Comparison of ENCODE assay signal across 10 cellular contexts in the genomic region with DNA sequence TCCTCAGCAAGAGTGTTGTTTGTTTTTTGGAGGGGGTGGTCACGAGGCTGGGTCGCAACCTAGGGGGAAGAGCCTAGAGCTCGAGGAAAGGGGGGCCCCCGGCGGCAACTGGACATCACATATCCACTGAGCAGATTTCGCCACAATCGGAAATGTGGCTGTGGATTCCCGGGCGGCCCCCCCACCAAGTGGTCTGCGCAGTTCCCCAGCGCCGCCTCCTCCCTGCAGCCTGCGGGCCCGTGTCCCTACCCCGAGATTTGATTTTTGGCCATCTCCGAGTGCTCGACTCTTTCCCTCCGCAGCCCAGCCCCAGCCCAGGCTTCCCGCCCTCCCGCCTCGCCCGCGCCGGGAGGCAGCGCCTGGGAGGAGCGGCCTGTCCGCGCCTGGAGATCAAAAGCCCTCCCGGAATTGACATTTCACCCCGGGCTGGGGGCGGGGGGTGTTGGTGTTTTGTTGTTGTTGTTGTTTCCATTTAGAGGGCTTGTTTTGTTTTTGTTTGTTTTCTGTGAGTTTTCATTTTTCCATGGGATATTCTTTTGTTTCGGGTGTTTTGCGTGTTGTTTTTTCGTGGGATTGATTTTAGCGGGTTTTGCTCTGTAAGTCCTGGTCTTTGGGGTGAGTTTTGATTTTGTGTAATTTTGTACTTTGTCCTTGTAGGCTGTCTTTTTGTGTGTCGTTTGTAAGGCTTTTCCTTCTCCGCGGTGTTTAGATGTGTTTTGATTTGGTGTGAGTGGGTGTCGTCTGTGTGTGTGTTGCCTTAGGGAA. TPM values are rescaled to one million over a fixed set of nuclear protein-coding genes. Genes with fewer than 3 reads are reported as not detected.
DNase-seq lines count a peak whose midpoint lies in the region; ATAC-seq and TF ChIP-seq lines count a peak whose summit lies in the region.
"Had no signal": no experiment of that assay in that cellular context is flagged by ENCODE, and none has a peak within 500 bp of the region (broad histone marks: within the 10 kb centered on the region; RNA-seq: fewer than 3 reads in every experiment).

No MANE protein-coding gene starts in this region.

- TF ChIP-seq POLR2A in tibial nerve (IDR thresholded peaks at IDR 0.05): no peak

- H3K9me3 ChIP-seq in tibial nerve: no peaks in the 10 kb centered on the region

- peaks cover 0 to 100% of the 10 kb centered on the region in 2 donors for H3K27me3 ChIP-seq in tibial nerve

- TF ChIP-seq CTCF in chondrocyte (IDR thresholded peaks at IDR 0.05) (no peak), osteocyte (IDR thresholded peaks at IDR 0.05) (no peak), tibial nerve (IDR thresholded peaks at IDR 0.05) (no peak)

- H3K36me3 ChIP-seq in tibial nerve: no peaks in the 10 kb centered on the region

- peak overlapping the region in 1 of 4 donors; percentile 68 for H3K27ac ChIP-seq in tibial nerve
- H3K27ac ChIP-seq: epithelial cell of prostate had no signal

- H3K4me3 Mint-ChIP-seq in chondrocyte (ENCODE audit: unreplicated experiment): peak overlapping the region; percentile 78
- peak overlapping the region; percentile 79 for H3K4me3 Mint-ChIP-seq in osteocyte (ENCODE audit: unreplicated experiment)

- peak overlapping the region in 1 of 4 donors; percentile 24 for H3K4me3 ChIP-seq in tibial nerve

- H3K36me3 Mint-ChIP-seq in chondrocyte (ENCODE audit: low read depth): peaks cover 7% of the 10 kb centered on the region
- no peaks in the 10 kb centered on the region for H3K36me3 Mint-ChIP-seq in osteocyte (ENCODE audit: unreplicated experiment)

- 5 to 6% methylated on average over 37 to 39 of the region's 39 CpGs for WGBS in tibial nerve, 2 donors

- H3K9me3 Mint-ChIP-seq in chondrocyte (ENCODE audit: low read depth) (no peaks in the 10 kb centered on the region), osteocyte (ENCODE audit: unreplicated experiment) (no peaks in the 10 kb centered on the region)

- H3K27ac Mint-ChIP-seq in chondrocyte (ENCODE audit: unreplicated experiment) (no peak overlapping the region), osteocyte (ENCODE audit: unreplicated experiment) (no peak overlapping the region)

- TF ChIP-seq EP300 in tibial nerve (IDR thresholded peaks at IDR 0.05): peak in 1 of 2 donors; percentile 29

- H3K27me3 Mint-ChIP-seq in chondrocyte (ENCODE audit: low read depth): peaks cover 81% of the 10 kb centered on the region
- peaks cover 90% of the 10 kb centered on the region for H3K27me3 Mint-ChIP-seq in osteocyte (ENCODE audit: unreplicated experiment)

- H3K4me1 ChIP-seq in tibial nerve: peaks cover 0 to 46% (median 23%) of the 10 kb centered on the region in 4 donors

- H3K4me1 Mint-ChIP-seq in chondrocyte (ENCODE audit: low read depth): peaks cover 32% of the 10 kb centered on the region
- H3K4me1 Mint-ChIP-seq in osteocyte (ENCODE audit: unreplicated experiment): peaks cover 25% of the 10 kb centered on the region

- ATAC-seq in HG02588 (IDR thresholded peaks at IDR 0.05; ENCODE audit: unreplicated experiment): no peak

- peak in 2 of 3 experiments; percentile 49 to 62 for DNase-seq in NCI-H1417 (lab: John Stamatoyannopoulos, UW)
- no peak for DNase-seq in NCI-H1417 treated with DMSO at 0.1 percent for 48 hours (lab: John Stamatoyannopoulos, UW)
- peak; percentile 47 for DNase-seq in NCI-H1092 (lab: John Stamatoyannopoulos, UW)
- no peak for DNase-seq in chondrocyte (ENCODE audit: low spot score)
- no peak for DNase-seq in osteocyte (ENCODE audit: extremely low spot score, unreplicated experiment)
- DNase-seq in tibial nerve (ENCODE audit: low spot score in 2 of 2): no peak
- no peak for DNase-seq in SW 1271 (lab: John Stamatoyannopoulos, UW)

RNA-seq across cellular contexts. Expression of a gene that starts 1.6 kb away (rescaled TPM):
- total RNA-seq in chondrocyte (not detected in 3 replicates), osteocyte (not detected in 2 replicates), tibial nerve (not detected)
- total RNA-seq: SK-MEL-5 had no signal

Comparison
In these comparisons a context has a peak if more than half of its experiments do, and no peak if none do; other contexts are left out.
1. DNase-seq: peak in NCI-H1417 (2 of 3) and NCI-H1092 (single experiment); none in NCI-H1417 treated with DMSO at 0.1 percent for 48 hours (single experiment), chondrocyte (single experiment), osteocyte (single experiment), tibial nerve (0 of 2) and SW 1271 (0 of 2).